ENCODE assay signal across 1 cellular context in genomic region chr9:99511723-99512122, GRCh38.
TF ChIP-seq lines count a peak whose summit lies in the region.

No MANE protein-coding gene starts in this region.

TF ChIP-seq in K562, 482 proteins besides CTCF, POLR2A, EP300 and RAD21 (continued from another document):
- TF ChIP-seq, protein P1, sequence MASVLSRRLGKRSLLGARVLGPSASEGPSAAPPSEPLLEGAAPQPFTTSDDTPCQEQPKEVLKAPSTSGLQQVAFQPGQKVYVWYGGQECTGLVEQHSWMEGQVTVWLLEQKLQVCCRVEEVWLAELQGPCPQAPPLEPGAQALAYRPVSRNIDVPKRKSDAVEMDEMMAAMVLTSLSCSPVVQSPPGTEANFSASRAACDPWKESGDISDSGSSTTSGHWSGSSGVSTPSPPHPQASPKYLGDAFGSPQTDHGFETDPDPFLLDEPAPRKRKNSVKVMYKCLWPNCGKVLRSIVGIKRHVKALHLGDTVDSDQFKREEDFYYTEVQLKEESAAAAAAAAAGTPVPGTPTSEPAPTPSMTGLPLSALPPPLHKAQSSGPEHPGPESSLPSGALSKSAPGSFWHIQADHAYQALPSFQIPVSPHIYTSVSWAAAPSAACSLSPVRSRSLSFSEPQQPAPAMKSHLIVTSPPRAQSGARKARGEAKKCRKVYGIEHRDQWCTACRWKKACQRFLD (CRISPR knock-in tag; IDR thresholded peaks at IDR 0.05), result no peak
- TF ChIP-seq RBM25 (IDR thresholded peaks at IDR 0.05; ENCODE audit: low read depth, low read length, severe bottlenecking), result no peak
- no peak for TF ChIP-seq FOXK2 (conservative IDR thresholded peaks at IDR 0.05 in 1 of 2, IDR thresholded peaks at IDR 0.05 in 1 of 2; ENCODE audit: low read depth in 2 of 2)
- no peak for TF ChIP-seq ARNT (IDR thresholded peaks at IDR 0.05)
- no peak for TF ChIP-seq EWSR1 (IDR thresholded peaks at IDR 0.05; ENCODE audit: borderline replicate concordance, low read depth, partially characterized antibody)
- TF ChIP-seq NKRF (IDR thresholded peaks at IDR 0.05; ENCODE audit: borderline replicate concordance), result no peak
- no peak for TF ChIP-seq E2F8 (IDR thresholded peaks at IDR 0.05; ENCODE audit: low read depth, partially characterized antibody)
- TF ChIP-seq NUFIP1 (IDR thresholded peaks at IDR 0.05; ENCODE audit: partially characterized antibody), result no peak
- no peak for TF ChIP-seq NFXL1 (CRISPR knock-in tag; IDR thresholded peaks at IDR 0.05)
TF ChIP-seq in K562: peak in this region for 0.
